ENCODE assay signal across 23 cellular contexts in the genomic region with DNA sequence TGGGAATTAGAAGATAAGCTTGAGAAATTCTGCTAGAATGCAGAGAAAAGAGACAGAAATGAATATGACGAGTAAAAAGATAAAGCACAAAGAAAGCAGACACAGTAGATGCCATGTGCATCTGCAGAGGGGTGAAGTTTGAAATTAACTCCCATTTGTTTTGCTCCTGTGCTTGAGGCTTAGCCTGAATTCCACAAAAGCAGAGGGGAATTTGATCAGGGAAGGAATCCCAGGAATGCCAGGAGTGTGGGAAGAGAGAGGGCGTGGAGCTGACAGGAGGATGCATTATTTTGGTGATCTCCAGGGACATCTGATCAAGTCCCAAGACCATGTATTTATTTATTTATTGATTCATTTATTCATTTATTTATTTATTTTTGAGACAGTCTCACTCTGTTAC. TPM values are rescaled to one million over a fixed set of nuclear protein-coding genes. Genes with fewer than 3 reads are reported as not detected.
A peak's percentile ranks its signal among the peaks of the same experiment; 100 is the strongest.
DNase-seq lines count a peak whose midpoint lies in the region; ATAC-seq, FAIRE-seq and TF ChIP-seq lines count a peak whose summit lies in the region.
"Had no signal": no experiment of that assay in that cellular context is flagged by ENCODE, and none has a peak within 500 bp of the region (broad histone marks: within the 10 kb centered on the region; RNA-seq: fewer than 3 reads in every experiment).

No MANE protein-coding gene starts in this region.

- H2AFZ ChIP-seq in H1 (ENCODE audit: low read length) (no peak overlapping the region), neuronal stem cell (ENCODE audit: low read length) (no peak overlapping the region)
- H2AFZ ChIP-seq: GM23248 had no signal

- H3K79me1 ChIP-seq in H1 (ENCODE audit: low read depth, low read length) (no peaks in the 10 kb centered on the region), neuronal stem cell (ENCODE audit: low read depth, low read length) (no peaks in the 10 kb centered on the region)

- H2BK12ac ChIP-seq in H1 (ENCODE audit: low read depth, low read length) (no peak overlapping the region), neuronal stem cell (ENCODE audit: low read length) (no peak overlapping the region)

- H3K14ac ChIP-seq in H1 (ENCODE audit: insufficient read length): no peak overlapping the region
- H3K14ac ChIP-seq in neuronal stem cell (ENCODE audit: low read length): no peak overlapping the region

- no peaks in the 10 kb centered on the region for H4K20me1 ChIP-seq in H1 (replicated peaks in 1 of 2; ENCODE audit: control insufficient read depth in 1 of 2, insufficient read depth in 2 of 2, low read length in 2 of 2)

- H3K9ac ChIP-seq in H1 (replicated peaks in 1 of 4; ENCODE audit: extremely low read depth in 1 of 4, low read depth in 3 of 4, low read length in 3 of 4) (no peak overlapping the region), neuronal stem cell (ENCODE audit: low read depth, low read length, poor library complexity) (no peak overlapping the region)
- H3K9ac ChIP-seq: GM23248 had no signal

- H4K91ac ChIP-seq in H1 (replicated peaks; ENCODE audit: insufficient read length, low read length) (no peak overlapping the region), neuronal stem cell (ENCODE audit: low read depth, low read length, poor library complexity) (no peak overlapping the region)

- no peak overlapping the region for H3K18ac ChIP-seq in H1 (ENCODE audit: extremely low read depth, low read length)
- H3K18ac ChIP-seq in neuronal stem cell (ENCODE audit: low read length): no peak overlapping the region

- H2BK15ac ChIP-seq in H1 (ENCODE audit: low read length): no peak overlapping the region
- H2BK15ac ChIP-seq in neuronal stem cell (ENCODE audit: low read length): no peak overlapping the region

- peak; percentile 11 for DNase-seq in EL
- peak in 1 of 2 experiments; percentile 23 for DNase-seq in H1 (ENCODE audit: low read depth in 1 of 2, low spot score in 2 of 2)
- peak; percentile 44 for DNase-seq in neuronal stem cell (ENCODE audit: low spot score)
- DNase-seq in activated CD4-positive, alpha-beta T cell treated with anti-CD3 and anti-CD28 coated beads, Interleukin-2, amount 50 U/mL, for 4 hours: no peak
- DNase-seq in coronary artery (ENCODE audit: low spot score): no peak
- DNase-seq: CD4-positive, CD25-positive, alpha-beta regulatory T cell; COR-L47; DND-41; GM23248; MG63; NCI-H1417; NCI-H1694 treated with DMSO at 0.1 percent for 48 hours; NCI-H2081 treated with DMSO at 0.1 percent for 48 hours; NCI-H2171 treated with DMSO at 0.1 percent for 48 hours; NCI-H526; OCI-M1; SHP77 had no signal

- no peak overlapping the region for H4K8ac ChIP-seq in H1 (ENCODE audit: extremely low read depth, insufficient read depth, low read length)
- no peak overlapping the region for H4K8ac ChIP-seq in neuronal stem cell (ENCODE audit: low read depth, low read length)

- H3K79me2 ChIP-seq in H1 (ENCODE audit: control insufficient read depth in 1 of 2, insufficient read depth in 2 of 2, low read length in 2 of 2): no peaks in the 10 kb centered on the region

- H3K27ac ChIP-seq in H1 (ENCODE audit: low read depth, low read length) (no peak overlapping the region), neuronal stem cell (replicated peaks; ENCODE audit: low read length) (no peak overlapping the region), coronary artery (no peak overlapping the region), gastroesophageal sphincter (no peak overlapping the region)
- H3K27ac ChIP-seq: GM23248 had no signal

- WGBS in H1 (ENCODE audit: extremely low coverage in 1 of 2, insufficient coverage in 1 of 2, insufficient read length in 1 of 2, insufficient replicate concordance in 2 of 2, low coverage in 1 of 2, low lambda C conversion rate in 2 of 2, missing lambda C conversion rate in 1 of 2), 2 experiments: 25% methylated on average over 2 of the region's 2 CpGs; no CpG with 5 or more reads in 1 of the 2 experiments
- WGBS in neuronal stem cell (ENCODE audit: extremely low coverage in 2 of 2, insufficient read length in 2 of 2, insufficient replicate concordance in 1 of 2), 2 donors: no CpG with 5 or more reads among the region's 2 CpGs
- 25 to 40% methylated on average over 1 to 2 of the region's 2 CpGs for WGBS in gastroesophageal sphincter (ENCODE audit: low coverage in 1 of 2), 2 donors

- H2BK120ac ChIP-seq in H1 (replicated peaks; ENCODE audit: low read depth, low read length) (no peak overlapping the region), neuronal stem cell (ENCODE audit: low read depth, low read length) (no peak overlapping the region)

- TF ChIP-seq RAD21 in Ishikawa (IDR thresholded peaks at IDR 0.05; ENCODE audit: low read depth) (no peak), H1 (IDR thresholded peaks at IDR 0.05 in 1 of 2, conservative IDR thresholded peaks at IDR 0.05 in 1 of 2; ENCODE audit: low read depth in 2 of 2, low read length in 2 of 2) (no peak)

- H4K5ac ChIP-seq in H1 (ENCODE audit: insufficient read length, low read depth, low read length): no peak overlapping the region

- no peak overlapping the region for H3K56ac ChIP-seq in H1 (replicated peaks; ENCODE audit: insufficient read length, low read depth, low read length)

- CTCF ChIA-PET in H1 (lab: Charles Lee; ENCODE audit: partially characterized antibody): interaction anchor here (0.6 to 1.1 kb wide), 3 partner anchors 49 to 278 kb away, joined by 3 read pairs; no protein-coding TSS in a partner anchor

- H3K4me1 ChIP-seq in H1 (replicated peaks in 1 of 4; ENCODE audit: control insufficient read depth in 3 of 4, insufficient read depth in 4 of 4, low read length in 3 of 4) (peaks cover 0 to 14% (median 7%) of the 10 kb centered on the region in 4 experiments; a peak in 3 of 7 replicates), neuronal stem cell (ENCODE audit: control insufficient read depth in 2 of 2, insufficient read depth in 1 of 2, low read depth in 1 of 2, low read length in 2 of 2) (peaks cover 0 to 8% of the 10 kb centered on the region in 2 donors), gastroesophageal sphincter (no peaks in the 10 kb centered on the region)

- H3K9me3 ChIP-seq in H1 (ENCODE audit: insufficient read depth in 2 of 2, low read depth in 1 of 2, low read length in 1 of 2) (no peaks in the 10 kb centered on the region), neuronal stem cell (replicated peaks in 1 of 2; ENCODE audit: control insufficient read depth in 2 of 2, insufficient read depth in 1 of 2, low read depth in 1 of 2, low read length in 2 of 2) (peaks cover 0 to 2% of the 10 kb centered on the region in 2 donors), gastroesophageal sphincter (no peaks in the 10 kb centered on the region)
- H3K9me3 ChIP-seq: MG63 had no signal

- no peak for ATAC-seq in gastroesophageal sphincter
- ATAC-seq: HCT116, K562 had no signal

- TF ChIP-seq EP300 in Ishikawa (IDR thresholded peaks at IDR 0.05; ENCODE audit: borderline replicate concordance) (no peak), H1 (IDR thresholded peaks at IDR 0.05; ENCODE audit: borderline replicate concordance in 1 of 2, low read depth in 2 of 2, low read length in 2 of 2) (no peak), gastroesophageal sphincter (IDR thresholded peaks at IDR 0.05) (no peak)

- TF ChIP-seq CTCF in H1 (IDR thresholded peaks at IDR 0.05; ENCODE audit: control extremely low read depth in 1 of 3, insufficient read depth in 1 of 3, low read depth in 1 of 3, low read length in 3 of 3): no peak
- TF ChIP-seq CTCF in coronary artery (IDR thresholded peaks at IDR 0.05): no peak
- no peak for TF ChIP-seq CTCF in gastroesophageal sphincter (IDR thresholded peaks at IDR 0.05)

- H3K27me3 ChIP-seq in H1 (replicated peaks in 1 of 4; ENCODE audit: control insufficient read depth in 3 of 4, extremely low read depth in 1 of 4, insufficient read depth in 3 of 4, low read length in 3 of 4) (no peaks in the 10 kb centered on the region), neuronal stem cell (ENCODE audit: control insufficient read depth in 3 of 3, insufficient read depth in 3 of 3, low read depth in 1 of 3, low read length in 3 of 3) (peaks cover 0 to 7% (median 0%) of the 10 kb centered on the region in 3 experiments), gastroesophageal sphincter (no peaks in the 10 kb centered on the region)
- H3K27me3 ChIP-seq: MG63 had no signal

- H3K4me3 ChIP-seq in H1 (ENCODE audit: extremely low read depth in 1 of 4, insufficient read depth in 2 of 4, low read depth in 3 of 4, low read length in 4 of 4) (peak overlapping the region in 1 of 4 experiments; percentile 15; a peak in 1 of 8 replicates), neuronal stem cell (ENCODE audit: low read length in 2 of 2) (no peak overlapping the region), coronary artery (no peak overlapping the region), gastroesophageal sphincter (no peak overlapping the region)
- H3K4me3 ChIP-seq: GM23248, K562, MG63 had no signal

- H2BK5ac ChIP-seq in H1 (ENCODE audit: low read depth, low read length): no peak overlapping the region
- no peak overlapping the region for H2BK5ac ChIP-seq in neuronal stem cell (ENCODE audit: low read length)

- FAIRE-seq in H1 (lab: Jason Lieb, UNC): peak; percentile 79
- FAIRE-seq: GM12891, K562 had no signal

- no peak overlapping the region for H3K4ac ChIP-seq in H1 (replicated peaks; ENCODE audit: insufficient read length, low read depth, low read length)
- H3K4ac ChIP-seq in neuronal stem cell (ENCODE audit: low read length): no peak overlapping the region

- no peak overlapping the region for H2AK5ac ChIP-seq in H1 (ENCODE audit: low read depth, low read length)
- H2AK5ac ChIP-seq in neuronal stem cell (ENCODE audit: low read depth, low read length): no peak overlapping the region

- TF ChIP-seq POLR2A in H1 (IDR thresholded peaks at IDR 0.05; ENCODE audit: control extremely low read depth in 1 of 2, low read depth in 2 of 2, low read length in 2 of 2) (no peak), gastroesophageal sphincter (IDR thresholded peaks at IDR 0.05) (no peak)

- POLR2A ChIA-PET in H1 (lab: Charles Lee; ENCODE audit: partially characterized antibody): interaction anchor here (0.7 kb wide), 1 partner anchor 21 kb away, joined by 3 read pairs; no protein-coding TSS in a partner anchor

- H3K23me2 ChIP-seq in H1 (ENCODE audit: low read depth, low read length): no peaks in the 10 kb centered on the region

- H3K36me3 ChIP-seq in H1 (ENCODE audit: control insufficient read depth in 2 of 4, insufficient read depth in 4 of 4, low read length in 3 of 4): no peaks in the 10 kb centered on the region
- no peaks in the 10 kb centered on the region for H3K36me3 ChIP-seq in neuronal stem cell (replicated peaks in 1 of 2; ENCODE audit: control insufficient read depth in 2 of 2, insufficient read depth in 2 of 2, low read length in 2 of 2)
- no peaks in the 10 kb centered on the region for H3K36me3 ChIP-seq in gastroesophageal sphincter
- H3K36me3 ChIP-seq: MG63 had no signal

- no peak overlapping the region for H3K23ac ChIP-seq in H1 (ENCODE audit: insufficient read length)
- no peak overlapping the region for H3K23ac ChIP-seq in neuronal stem cell (ENCODE audit: low read depth, low read length, poor library complexity)

- no peak overlapping the region for H2BK20ac ChIP-seq in H1 (ENCODE audit: low read length)

- H3K4me2 ChIP-seq in H1 (ENCODE audit: insufficient read depth in 1 of 2, low read depth in 2 of 2, low read length in 2 of 2) (peak overlapping the region; percentile 16 to 24; a peak in 1 of 4 replicates), neuronal stem cell (ENCODE audit: insufficient read depth, low read length, poor library complexity, severe bottlenecking) (no peak overlapping the region)

RNA-seq across cellular contexts. Expression of gene SLC22A1, which starts 55.6 kb away (rescaled TPM):
- 0.45 and 0.98 TPM in 2 replicates for total RNA-seq in H1 (2021; fragmentation: NEBNext Ultra II Directional; extraction: Animal tissue kit (Norgen Biotek cat#: 25700))
- polyA plus RNA-seq in H1 (2011; rRNA removed): 0.12 and 0.16 TPM in 2 replicates
- polyA plus RNA-seq in H1 (2011; cell fraction: cytosol; rRNA removed): 0.30 TPM
- 0.74 TPM for polyA plus RNA-seq in H1 (2011; cell fraction: nucleus; rRNA removed)
- polyA plus RNA-seq in H1 (2012, experiment 1 of 2): 0.15 to 1.3 TPM (median 0.21 TPM) in 4 replicates
- polyA plus RNA-seq in H1 (2012, experiment 2 of 2): not detected
- polyA plus RNA-seq in H1 (2013, experiment 1 of 2): 0.69 TPM
- 0.39 TPM for polyA plus RNA-seq in H1 (2013, experiment 2 of 2)
- polyA minus RNA-seq in H1 (2011; rRNA and poly(A)+ RNA removed): 0.73 TPM in 1 of 2 replicates, not detected in the other
- polyA minus RNA-seq in H1 (2011; cell fraction: cytosol; rRNA and poly(A)+ RNA removed): not detected
- polyA minus RNA-seq in H1 (2011; cell fraction: nucleus; rRNA and poly(A)+ RNA removed): 1.5 TPM
- polyA plus RNA-seq in neuronal stem cell (2013, experiment 1 of 2): 0.28 TPM
- polyA plus RNA-seq in neuronal stem cell (2013, experiment 2 of 2): 0.21 TPM
- under 1 TPM in 3 of 4 donors, not detected in 1; 0.35 to 0.67 (median 0.58) TPM for total RNA-seq in gastroesophageal sphincter
- total RNA-seq: G401, GM23248 had no signal
- polyA plus RNA-seq: CD4-positive, CD25-positive, alpha-beta regulatory T cell; GM23248 had no signal

Comparison
In these comparisons a context has a peak if more than half of its experiments do, and no peak if none do; other contexts are left out.
1. DNase-seq: peak in EL (single experiment) and neuronal stem cell (single experiment); none in activated CD4-positive, alpha-beta T cell treated with anti-CD3 and anti-CD28 coated beads, Interleukin-2, amount 50 U/mL, for 4 hours (0 of 2) and coronary artery (single experiment).